In genomic region chr17:18938692-18939023, GRCh38 we compare ENCODE assay signal across 30 cellular contexts. TPM values are rescaled to one million over a fixed set of nuclear protein-coding genes. Genes with fewer than 3 reads are reported as not detected.
"Had no signal": no experiment of that assay in that cellular context is flagged by ENCODE, and none has a peak within 500 bp of the region (broad histone marks: within the 10 kb centered on the region; RNA-seq: fewer than 3 reads in every experiment).

No MANE protein-coding gene starts in this region.

- H3K27me3 ChIP-seq: ascending aorta, cardiac muscle cell, Peyer's patch, SJSA1 had no signal

- H3K27ac ChIP-seq: ascending aorta, cardiac muscle cell, Peyer's patch, SJSA1, VCaP had no signal

- H3K9ac ChIP-seq: SK-N-SH had no signal

- H3K36me3 Mint-ChIP-seq: activated CD8-positive, alpha-beta memory T cell treated with anti-CD3 and anti-CD28 coated beads, Interleukin-2, amount 10 ng/mL, durations not matched to agents 7 days and 5 days; activated naive CD8-positive, alpha-beta T cell treated with anti-CD3 and anti-CD28 coated beads, Interleukin-2, amount 10 ng/mL, durations not matched to agents 7 days and 5 days had no signal

- H3K9me3 ChIP-seq: ascending aorta, Peyer's patch, SJSA1, SK-N-SH had no signal

- ATAC-seq: activated CD8-positive, alpha-beta memory T cell treated with anti-CD3 and anti-CD28 coated beads, Interleukin-2, amount 10 ng/mL, durations not matched to agents 7 days and 5 days had no signal

- H3K9me3 Mint-ChIP-seq: activated B cell treated with CpG ODN at 0.5 μM for 24 hours; activated CD4-positive, alpha-beta memory T cell treated with anti-CD3 and anti-CD28 coated beads, Interleukin-2, amount 10 ng/mL, durations not matched to agents 7 days and 5 days; activated naive CD8-positive, alpha-beta T cell treated with anti-CD3 and anti-CD28 coated beads, Interleukin-2, amount 10 ng/mL, durations not matched to agents 7 days and 5 days; T-helper 1 cell treated with Interleukin-12 subunit alpha and Interleukin-12 subunit beta and Interleukin-4 antibody, amounts not matched to agents 30 μg/mL and 1 μg/mL, for 36 hours; T-helper 2 cell treated with Interferon-gamma antibody and Interleukin-4, amounts not matched to agents 5 μg/mL and 100 μg/mL, for 36 hours had no signal

- FAIRE-seq: TTC549 had no signal

- H3K36me3 ChIP-seq: ascending aorta, cardiac muscle cell, Peyer's patch, SJSA1 had no signal

- H3K4me3 Mint-ChIP-seq: activated B cell treated with CpG ODN at 0.5 μM for 24 hours; activated CD4-positive, alpha-beta memory T cell treated with anti-CD3 and anti-CD28 coated beads, Interleukin-2, amount 10 ng/mL, durations not matched to agents 7 days and 5 days; activated CD8-positive, alpha-beta memory T cell treated with anti-CD3 and anti-CD28 coated beads, Interleukin-2, amount 10 ng/mL, durations not matched to agents 7 days and 5 days; activated naive CD8-positive, alpha-beta T cell treated with anti-CD3 and anti-CD28 coated beads, Interleukin-2, amount 10 ng/mL, durations not matched to agents 7 days and 5 days; T-helper 1 cell treated with Interleukin-12 subunit alpha and Interleukin-12 subunit beta and Interleukin-4 antibody, amounts not matched to agents 30 μg/mL and 1 μg/mL, for 36 hours; T-helper 2 cell treated with Interferon-gamma antibody and Interleukin-4, amounts not matched to agents 5 μg/mL and 100 μg/mL, for 36 hours had no signal

- H3K4me1 Mint-ChIP-seq: activated CD4-positive, alpha-beta memory T cell treated with anti-CD3 and anti-CD28 coated beads, Interleukin-2, amount 10 ng/mL, durations not matched to agents 7 days and 5 days had no signal

- H3K27ac Mint-ChIP-seq: activated B cell treated with CpG ODN at 0.5 μM for 24 hours; activated CD4-positive, alpha-beta memory T cell treated with anti-CD3 and anti-CD28 coated beads, Interleukin-2, amount 10 ng/mL, durations not matched to agents 7 days and 5 days; activated CD8-positive, alpha-beta memory T cell treated with anti-CD3 and anti-CD28 coated beads, Interleukin-2, amount 10 ng/mL, durations not matched to agents 7 days and 5 days; activated naive CD8-positive, alpha-beta T cell treated with anti-CD3 and anti-CD28 coated beads, Interleukin-2, amount 10 ng/mL, durations not matched to agents 7 days and 5 days; T-helper 1 cell treated with Interleukin-12 subunit alpha and Interleukin-12 subunit beta and Interleukin-4 antibody, amounts not matched to agents 30 μg/mL and 1 μg/mL, for 36 hours; T-helper 2 cell treated with Interferon-gamma antibody and Interleukin-4, amounts not matched to agents 5 μg/mL and 100 μg/mL, for 36 hours had no signal

- H3K4me3 ChIP-seq: ascending aorta, cardiac muscle cell, Peyer's patch, SJSA1 had no signal

- DNase-seq: activated B cell treated with CpG ODN at 0.5 μM for 24 hours; activated CD4-positive, alpha-beta memory T cell treated with anti-CD3 and anti-CD28 coated beads, Interleukin-2, amount 10 ng/mL, durations not matched to agents 7 days and 5 days; activated CD4-positive, alpha-beta T cell treated with anti-CD3 and anti-CD28 coated beads for 4 hours; activated CD4-positive, CD25-positive, alpha-beta regulatory T cell treated with anti-CD3 and anti-CD28 coated beads, Interleukin-2, amount 50 U/mL, for 72 hours; activated CD8-positive, alpha-beta memory T cell treated with anti-CD3 and anti-CD28 coated beads for 24 hours; activated CD8-positive, alpha-beta memory T cell treated with anti-CD3 and anti-CD28 coated beads, Interleukin-2, amount 10 ng/mL, durations not matched to agents 7 days and 5 days; activated CD8-positive, alpha-beta memory T cell treated with anti-CD3 and anti-CD28 coated beads, Interleukin-2, amount 50 U/mL, for 48 hours; activated effector memory CD4-positive, alpha-beta T cell treated with Interleukin-2 at 50 U/mL for 16 hours; activated naive CD4-positive, alpha-beta T cell treated with anti-CD3 and anti-CD28 coated beads, Interleukin-2, amount 50 U/mL, for 16 hours; activated naive CD8-positive, alpha-beta T cell treated with anti-CD3 and anti-CD28 coated beads, Interleukin-2, amount 10 ng/mL, durations not matched to agents 7 days and 5 days; activated T-cell treated with anti-CD3 and anti-CD28 coated beads, Interleukin-2, amount 50 U/mL, for 48 hours; amygdala; NCI-H1105; NCI-H1417 treated with DMSO at 0.1 percent for 48 hours; NCI-H187 treated with DMSO at 0.1 percent for 48 hours; NCI-H2081; NCI-H345; NCI-H524 treated with DMSO at 0.1 percent for 48 hours; Peyer's patch; RPMI8226; SHP77 treated with DMSO at 0.1 percent for 48 hours; SK-N-SH had no signal

- H3K4me1 ChIP-seq: ascending aorta, Peyer's patch, SJSA1 had no signal

- H3K4me2 ChIP-seq: SK-N-SH had no signal

- H3K9me2 ChIP-seq: SK-N-SH had no signal

RNA-seq across cellular contexts. Expression of gene SLC5A10, which starts 13.3 kb away (rescaled TPM):
- total RNA-seq: activated B cell treated with CpG ODN at 0.5 μM for 24 hours; activated CD4-positive, alpha-beta memory T cell treated with anti-CD3 and anti-CD28 coated beads, Interleukin-2, amount 10 ng/mL, durations not matched to agents 7 days and 5 days; activated CD8-positive, alpha-beta memory T cell treated with anti-CD3 and anti-CD28 coated beads, Interleukin-2, amount 10 ng/mL, durations not matched to agents 7 days and 5 days; activated naive CD8-positive, alpha-beta T cell treated with anti-CD3 and anti-CD28 coated beads, Interleukin-2, amount 10 ng/mL, durations not matched to agents 7 days and 5 days; ascending aorta; NCI-H460; Peyer's patch had no signal
- polyA plus RNA-seq: cardiac muscle cell, SK-N-SH had no signal
